Comparison of ENCODE assay signal across 1 cellular context in the genomic region with DNA sequence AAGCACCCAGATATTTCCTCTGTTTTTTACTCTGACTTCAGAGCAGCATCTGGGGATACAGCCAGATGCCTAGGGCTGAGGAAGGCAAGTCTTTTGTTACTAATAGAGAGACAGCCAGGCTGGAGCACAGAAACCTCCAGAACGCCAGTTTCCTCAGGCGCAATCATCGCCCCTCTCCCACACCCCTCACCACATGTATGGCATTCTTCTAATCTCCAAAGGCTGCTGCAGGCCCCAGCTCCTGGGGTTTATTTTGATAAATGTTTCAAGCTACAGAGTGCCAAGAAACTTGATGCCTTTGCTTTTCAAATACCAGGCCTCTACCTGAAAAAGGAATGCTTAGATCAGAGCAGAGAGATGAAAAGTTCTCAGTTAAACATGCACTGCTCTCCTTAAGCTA.
TF ChIP-seq lines count a peak whose summit lies in the region.

No MANE protein-coding gene starts in this region.

TF ChIP-seq in GM23338, 12 proteins besides CTCF, POLR2A, EP300 and RAD21 (continued from another document):
- TF ChIP-seq, protein P1, sequence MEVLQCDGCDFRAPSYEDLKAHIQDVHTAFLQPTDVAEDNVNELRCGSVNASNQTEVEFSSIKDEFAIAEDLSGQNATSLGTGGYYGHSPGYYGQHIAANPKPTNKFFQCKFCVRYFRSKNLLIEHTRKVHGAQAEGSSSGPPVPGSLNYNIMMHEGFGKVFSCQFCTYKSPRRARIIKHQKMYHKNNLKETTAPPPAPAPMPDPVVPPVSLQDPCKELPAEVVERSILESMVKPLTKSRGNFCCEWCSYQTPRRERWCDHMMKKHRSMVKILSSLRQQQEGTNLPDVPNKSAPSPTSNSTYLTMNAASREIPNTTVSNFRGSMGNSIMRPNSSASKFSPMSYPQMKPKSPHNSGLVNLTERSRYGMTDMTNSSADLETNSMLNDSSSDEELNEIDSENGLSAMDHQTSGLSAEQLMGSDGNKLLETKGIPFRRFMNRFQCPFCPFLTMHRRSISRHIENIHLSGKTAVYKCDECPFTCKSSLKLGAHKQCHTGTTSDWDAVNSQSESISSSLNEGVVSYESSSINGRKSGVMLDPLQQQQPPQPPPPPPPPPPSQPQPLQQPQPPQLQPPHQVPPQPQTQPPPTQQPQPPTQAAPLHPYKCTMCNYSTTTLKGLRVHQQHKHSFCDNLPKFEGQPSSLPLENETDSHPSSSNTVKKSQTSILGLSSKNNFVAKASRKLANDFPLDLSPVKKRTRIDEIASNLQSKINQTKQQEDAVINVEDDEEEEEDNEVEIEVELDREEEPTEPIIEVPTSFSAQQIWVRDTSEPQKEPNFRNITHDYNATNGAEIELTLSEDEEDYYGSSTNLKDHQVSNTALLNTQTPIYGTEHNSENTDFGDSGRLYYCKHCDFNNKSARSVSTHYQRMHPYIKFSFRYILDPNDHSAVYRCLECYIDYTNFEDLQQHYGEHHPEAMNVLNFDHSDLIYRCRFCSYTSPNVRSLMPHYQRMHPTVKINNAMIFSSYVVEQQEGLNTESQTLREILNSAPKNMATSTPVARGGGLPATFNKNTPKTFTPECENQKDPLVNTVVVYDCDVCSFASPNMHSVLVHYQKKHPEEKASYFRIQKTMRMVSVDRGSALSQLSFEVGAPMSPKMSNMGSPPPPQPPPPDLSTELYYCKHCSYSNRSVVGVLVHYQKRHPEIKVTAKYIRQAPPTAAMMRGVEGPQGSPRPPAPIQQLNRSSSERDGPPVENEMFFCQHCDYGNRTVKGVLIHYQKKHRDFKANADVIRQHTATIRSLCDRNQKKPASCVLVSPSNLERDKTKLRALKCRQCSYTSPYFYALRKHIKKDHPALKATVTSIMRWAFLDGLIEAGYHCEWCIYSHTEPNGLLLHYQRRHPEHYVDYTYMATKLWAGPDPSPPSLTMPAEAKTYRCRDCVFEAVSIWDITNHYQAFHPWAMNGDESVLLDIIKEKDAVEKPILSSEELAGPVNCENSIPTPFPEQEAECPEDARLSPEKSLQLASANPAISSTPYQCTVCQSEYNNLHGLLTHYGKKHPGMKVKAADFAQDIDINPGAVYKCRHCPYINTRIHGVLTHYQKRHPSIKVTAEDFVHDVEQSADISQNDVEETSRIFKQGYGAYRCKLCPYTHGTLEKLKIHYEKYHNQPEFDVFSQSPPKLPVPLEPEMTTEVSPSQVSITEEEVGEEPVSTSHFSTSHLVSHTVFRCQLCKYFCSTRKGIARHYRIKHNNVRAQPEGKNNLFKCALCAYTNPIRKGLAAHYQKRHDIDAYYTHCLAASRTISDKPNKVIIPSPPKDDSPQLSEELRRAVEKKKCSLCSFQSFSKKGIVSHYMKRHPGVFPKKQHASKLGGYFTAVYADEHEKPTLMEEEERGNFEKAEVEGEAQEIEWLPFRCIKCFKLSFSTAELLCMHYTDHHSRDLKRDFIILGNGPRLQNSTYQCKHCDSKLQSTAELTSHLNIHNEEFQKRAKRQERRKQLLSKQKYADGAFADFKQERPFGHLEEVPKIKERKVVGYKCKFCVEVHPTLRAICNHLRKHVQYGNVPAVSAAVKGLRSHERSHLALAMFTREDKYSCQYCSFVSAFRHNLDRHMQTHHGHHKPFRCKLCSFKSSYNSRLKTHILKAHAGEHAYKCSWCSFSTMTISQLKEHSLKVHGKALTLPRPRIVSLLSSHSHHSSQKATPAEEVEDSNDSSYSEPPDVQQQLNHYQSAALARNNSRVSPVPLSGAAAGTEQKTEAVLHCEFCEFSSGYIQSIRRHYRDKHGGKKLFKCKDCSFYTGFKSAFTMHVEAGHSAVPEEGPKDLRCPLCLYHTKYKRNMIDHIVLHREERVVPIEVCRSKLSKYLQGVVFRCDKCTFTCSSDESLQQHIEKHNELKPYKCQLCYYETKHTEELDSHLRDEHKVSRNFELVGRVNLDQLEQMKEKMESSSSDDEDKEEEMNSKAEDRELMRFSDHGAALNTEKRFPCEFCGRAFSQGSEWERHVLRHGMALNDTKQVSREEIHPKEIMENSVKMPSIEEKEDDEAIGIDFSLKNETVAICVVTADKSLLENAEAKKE (CRISPR knock-in tag; IDR thresholded peaks at IDR 0.05): no peak
- TF ChIP-seq, protein P2, sequence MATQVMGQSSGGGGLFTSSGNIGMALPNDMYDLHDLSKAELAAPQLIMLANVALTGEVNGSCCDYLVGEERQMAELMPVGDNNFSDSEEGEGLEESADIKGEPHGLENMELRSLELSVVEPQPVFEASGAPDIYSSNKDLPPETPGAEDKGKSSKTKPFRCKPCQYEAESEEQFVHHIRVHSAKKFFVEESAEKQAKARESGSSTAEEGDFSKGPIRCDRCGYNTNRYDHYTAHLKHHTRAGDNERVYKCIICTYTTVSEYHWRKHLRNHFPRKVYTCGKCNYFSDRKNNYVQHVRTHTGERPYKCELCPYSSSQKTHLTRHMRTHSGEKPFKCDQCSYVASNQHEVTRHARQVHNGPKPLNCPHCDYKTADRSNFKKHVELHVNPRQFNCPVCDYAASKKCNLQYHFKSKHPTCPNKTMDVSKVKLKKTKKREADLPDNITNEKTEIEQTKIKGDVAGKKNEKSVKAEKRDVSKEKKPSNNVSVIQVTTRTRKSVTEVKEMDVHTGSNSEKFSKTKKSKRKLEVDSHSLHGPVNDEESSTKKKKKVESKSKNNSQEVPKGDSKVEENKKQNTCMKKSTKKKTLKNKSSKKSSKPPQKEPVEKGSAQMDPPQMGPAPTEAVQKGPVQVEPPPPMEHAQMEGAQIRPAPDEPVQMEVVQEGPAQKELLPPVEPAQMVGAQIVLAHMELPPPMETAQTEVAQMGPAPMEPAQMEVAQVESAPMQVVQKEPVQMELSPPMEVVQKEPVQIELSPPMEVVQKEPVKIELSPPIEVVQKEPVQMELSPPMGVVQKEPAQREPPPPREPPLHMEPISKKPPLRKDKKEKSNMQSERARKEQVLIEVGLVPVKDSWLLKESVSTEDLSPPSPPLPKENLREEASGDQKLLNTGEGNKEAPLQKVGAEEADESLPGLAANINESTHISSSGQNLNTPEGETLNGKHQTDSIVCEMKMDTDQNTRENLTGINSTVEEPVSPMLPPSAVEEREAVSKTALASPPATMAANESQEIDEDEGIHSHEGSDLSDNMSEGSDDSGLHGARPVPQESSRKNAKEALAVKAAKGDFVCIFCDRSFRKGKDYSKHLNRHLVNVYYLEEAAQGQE (IDR thresholded peaks at IDR 0.05; ENCODE audit: unreplicated experiment): no peak
